ENCODE assay signal across 13 cellular contexts in the genomic region with DNA sequence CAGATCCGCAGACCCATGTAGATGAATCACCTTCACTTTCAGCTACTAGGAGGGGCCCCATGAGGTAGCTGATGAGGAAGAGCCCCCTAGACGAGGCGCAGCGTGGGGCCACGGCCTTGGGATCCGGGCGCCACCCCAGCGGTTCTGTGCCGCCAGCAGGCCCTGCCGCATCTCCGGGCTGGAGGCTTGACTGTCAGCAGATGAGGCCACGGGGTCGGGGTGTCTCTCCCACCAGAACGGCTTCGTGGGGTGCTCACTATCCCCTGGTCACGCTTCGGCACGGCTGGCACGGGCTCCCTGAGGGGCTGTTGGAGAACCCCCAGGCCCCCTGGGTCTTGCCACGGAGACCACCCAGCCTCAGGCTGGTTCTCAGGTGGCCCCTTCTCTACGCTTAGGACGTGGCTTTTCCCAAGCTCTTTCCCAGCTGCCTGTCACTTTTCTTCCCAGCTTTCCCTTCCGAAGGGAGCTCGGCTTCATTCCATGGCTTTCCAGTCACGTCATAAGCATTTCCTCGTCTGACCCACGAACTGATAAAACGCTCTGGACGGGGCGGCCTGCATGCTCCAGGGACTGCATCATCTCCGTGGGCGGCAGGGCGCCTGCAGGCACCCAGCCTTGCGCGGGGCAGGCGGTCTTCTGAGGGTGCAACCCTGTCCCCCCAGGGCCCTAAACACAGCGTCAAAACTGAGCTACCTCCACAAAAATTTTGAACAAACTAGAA.
A peak's percentile ranks its signal among the peaks of the same experiment; 100 is the strongest.
DNase-seq lines count a peak whose midpoint lies in the region; ATAC-seq and TF ChIP-seq lines count a peak whose summit lies in the region.
"Had no signal": no experiment of that assay in that cellular context is flagged by ENCODE, and none has a peak within 500 bp of the region (broad histone marks: within the 10 kb centered on the region; RNA-seq: fewer than 3 reads in every experiment).

No MANE protein-coding gene starts in this region.

- CTCF ChIA-PET in Calu3 (lab: Charles Lee) = no interaction called here
- CTCF ChIA-PET in activated CD4-positive, alpha-beta T cell treated with anti-CD3 and anti-CD28 coated beads for 36 hours (lab: Charles Lee) = no interaction called here

- DNase-seq in Calu3 (no peak), SJCRH30 (peak; percentile 96), fibroblast of villous mesenchyme (ENCODE audit: low read depth) (peak; percentile 93), osteocyte (ENCODE audit: extremely low spot score, unreplicated experiment) (peak; percentile 78), Karpas-422 (no peak), dorsolateral prefrontal cortex (no peak), Peyer's patch (no peak)
- DNase-seq in activated CD4-positive, alpha-beta T cell treated with anti-CD3 and anti-CD28 coated beads for 36 hours = no peak
- DNase-seq: NCI-H2029; PC-9; stimulated activated CD4-positive, alpha-beta T cell treated with anti-CD3 and anti-CD28 coated beads, Interleukin-12 subunit alpha, Interleukin-12 subunit beta, amount 100 ng/mL, for 4 hours; WERI-Rb-1 had no signal

- H3K4me1 ChIP-seq in SJCRH30 = peaks cover 66% of the 10 kb centered on the region
- no peaks in the 10 kb centered on the region for H3K4me1 ChIP-seq in Karpas-422 (ENCODE audit: low read length)
- no peaks in the 10 kb centered on the region for H3K4me1 ChIP-seq in Peyer's patch

- no peak overlapping the region for H3K9ac ChIP-seq in Karpas-422 (ENCODE audit: low read length)

- H2AFZ ChIP-seq in Karpas-422 (ENCODE audit: low read length) = no peak overlapping the region
- H2AFZ ChIP-seq: PC-9 had no signal

- no peaks in the 10 kb centered on the region for H3K27me3 Mint-ChIP-seq in Calu3 (ENCODE audit: unreplicated experiment)
- no peaks in the 10 kb centered on the region for H3K27me3 Mint-ChIP-seq in osteocyte (ENCODE audit: unreplicated experiment)
- no peaks in the 10 kb centered on the region for H3K27me3 Mint-ChIP-seq in activated CD4-positive, alpha-beta T cell treated with anti-CD3 and anti-CD28 coated beads for 36 hours
- H3K27me3 Mint-ChIP-seq: dendritic cell treated with granulocyte-macrophage colony-stimulating factor and Interleukin-4, amounts not matched to agents 40 ng/mL and 50 ng/mL, for 4 days had no signal

- H3K4me3 ChIP-seq in SJCRH30 (peak overlapping the region; percentile 45), fibroblast of villous mesenchyme (ENCODE audit: low read depth, low read length) (no peak overlapping the region), Karpas-422 (ENCODE audit: low read length) (no peak overlapping the region), dorsolateral prefrontal cortex (no peak overlapping the region), Peyer's patch (no peak overlapping the region)
- H3K4me3 ChIP-seq: PC-9 had no signal

- H3K4me3 Mint-ChIP-seq in Calu3 (ENCODE audit: low read depth, unreplicated experiment) (no peak overlapping the region), osteocyte (ENCODE audit: unreplicated experiment) (peak overlapping the region; percentile 24)
- no peak overlapping the region for H3K4me3 Mint-ChIP-seq in activated CD4-positive, alpha-beta T cell treated with anti-CD3 and anti-CD28 coated beads for 36 hours
- H3K4me3 Mint-ChIP-seq: dendritic cell treated with granulocyte-macrophage colony-stimulating factor and Interleukin-4, amounts not matched to agents 40 ng/mL and 50 ng/mL, for 4 days had no signal

- no peaks in the 10 kb centered on the region for H4K20me1 ChIP-seq in Karpas-422 (ENCODE audit: insufficient read depth, low read depth, low read length)

- no peak for TF ChIP-seq CTCF in Calu3 (IDR thresholded peaks at IDR 0.05; ENCODE audit: unreplicated experiment)
- TF ChIP-seq CTCF in fibroblast of villous mesenchyme (IDR thresholded peaks at IDR 0.05; ENCODE audit: insufficient read depth, low read depth, low read length) = no peak
- no peak for TF ChIP-seq CTCF in osteocyte (IDR thresholded peaks at IDR 0.05)
- TF ChIP-seq CTCF in dorsolateral prefrontal cortex (IDR thresholded peaks at IDR 0.05 in 54 of 56, conservative IDR thresholded peaks at IDR 0.05 in 2 of 56; ENCODE audit: low read depth in 1 of 56, partially characterized antibody in 56 of 56) = no peak
- no peak for TF ChIP-seq CTCF in Peyer's patch (IDR thresholded peaks at IDR 0.05)

- H3K36me3 ChIP-seq in SJCRH30 (peaks cover 5% of the 10 kb centered on the region), Karpas-422 (ENCODE audit: insufficient read depth, low read length) (no peaks in the 10 kb centered on the region), Peyer's patch (no peaks in the 10 kb centered on the region)
- H3K36me3 ChIP-seq: WERI-Rb-1 had no signal

- H3K36me3 Mint-ChIP-seq in Calu3 (ENCODE audit: insufficient read depth, unreplicated experiment) (peaks cover 9% of the 10 kb centered on the region), osteocyte (ENCODE audit: unreplicated experiment) (peaks cover 16% of the 10 kb centered on the region)
- no peaks in the 10 kb centered on the region for H3K36me3 Mint-ChIP-seq in activated CD4-positive, alpha-beta T cell treated with anti-CD3 and anti-CD28 coated beads for 36 hours (ENCODE audit: low read depth)

- POLR2A ChIA-PET in activated CD4-positive, alpha-beta T cell treated with anti-CD3 and anti-CD28 coated beads for 36 hours (lab: Charles Lee) = no interaction called here

- H3K4me1 Mint-ChIP-seq in Calu3 (ENCODE audit: low read depth, unreplicated experiment) (peaks cover 37% of the 10 kb centered on the region), osteocyte (ENCODE audit: unreplicated experiment) (peaks cover 71% of the 10 kb centered on the region)
- H3K4me1 Mint-ChIP-seq in activated CD4-positive, alpha-beta T cell treated with anti-CD3 and anti-CD28 coated beads for 36 hours = no peaks in the 10 kb centered on the region

- H3K9me3 Mint-ChIP-seq in Calu3 (ENCODE audit: low read depth, unreplicated experiment) = no peaks in the 10 kb centered on the region
- no peaks in the 10 kb centered on the region for H3K9me3 Mint-ChIP-seq in osteocyte (ENCODE audit: unreplicated experiment)
- H3K9me3 Mint-ChIP-seq in activated CD4-positive, alpha-beta T cell treated with anti-CD3 and anti-CD28 coated beads for 36 hours (ENCODE audit: low read depth) = no peaks in the 10 kb centered on the region
- H3K9me3 Mint-ChIP-seq: dendritic cell treated with granulocyte-macrophage colony-stimulating factor and Interleukin-4, amounts not matched to agents 40 ng/mL and 50 ng/mL, for 4 days had no signal

- H3K27me3 ChIP-seq in SJCRH30 (no peaks in the 10 kb centered on the region), Karpas-422 (ENCODE audit: low read length) (no peaks in the 10 kb centered on the region), dorsolateral prefrontal cortex (peaks cover 0 to 3% (median 0%) of the 10 kb centered on the region in 45 donors), Peyer's patch (no peaks in the 10 kb centered on the region)

- H3K9me3 ChIP-seq in SJCRH30 (replicated peaks) (0 out of 2 replicates have a peak, but pooled peaks cover 4% of the 10 kb centered on the region), Karpas-422 (ENCODE audit: low read length) (no peaks in the 10 kb centered on the region), Peyer's patch (no peaks in the 10 kb centered on the region)

- H3K4me2 ChIP-seq in Karpas-422 (ENCODE audit: low read depth, low read length, poor library complexity, severe bottlenecking) = no peak overlapping the region
- H3K4me2 ChIP-seq: PC-9 had no signal

- peak overlapping the region; percentile 99 for H3K27ac ChIP-seq in SJCRH30
- no peak overlapping the region for H3K27ac ChIP-seq in Karpas-422 (ENCODE audit: low read length)
- H3K27ac ChIP-seq in dorsolateral prefrontal cortex = no peak overlapping the region
- H3K27ac ChIP-seq in Peyer's patch = no peak overlapping the region
- H3K27ac ChIP-seq: PC-9, WERI-Rb-1 had no signal

- no peak for ATAC-seq in activated CD4-positive, alpha-beta T cell treated with anti-CD3 and anti-CD28 coated beads for 36 hours

- no peaks in the 10 kb centered on the region for H3K9me2 ChIP-seq in Karpas-422 (replicated peaks; ENCODE audit: insufficient read depth, low read length)

- intact Hi-C loops in Calu3 (cut with micrococcal nuclease; ENCODE audit: unreplicated experiment) = no loop called here
- intact Hi-C loops in activated CD4-positive, alpha-beta T cell treated with anti-CD3 and anti-CD28 coated beads for 36 hours (cut with DNase I, micrococcal nuclease) = no loop called here
- intact Hi-C loops in dorsolateral prefrontal cortex (cut with DNase I) = loop anchor here in 1 of 2 donors (10.0 kb wide), 1 partner anchor 1277 kb away; no protein-coding TSS in a partner anchor

- no peak for TF ChIP-seq POLR2A in Peyer's patch (IDR thresholded peaks at IDR 0.05)

- no peaks in the 10 kb centered on the region for H3K79me2 ChIP-seq in Karpas-422 (ENCODE audit: low read length)

- no TSS peak for BruUV-seq in Calu3 (replicated peaks; lab: Mats Ljungman, UMichigan)

- H3K27ac Mint-ChIP-seq in Calu3 (ENCODE audit: unreplicated experiment) = peak overlapping the region; percentile 20
- H3K27ac Mint-ChIP-seq in osteocyte (ENCODE audit: unreplicated experiment) = peak overlapping the region; percentile 88
- no peak overlapping the region for H3K27ac Mint-ChIP-seq in activated CD4-positive, alpha-beta T cell treated with anti-CD3 and anti-CD28 coated beads for 36 hours
- H3K27ac Mint-ChIP-seq: dendritic cell treated with granulocyte-macrophage colony-stimulating factor and Interleukin-4, amounts not matched to agents 40 ng/mL and 50 ng/mL, for 4 days had no signal

Comparison
In these comparisons a context has a peak if more than half of its experiments do, and no peak if none do; other contexts are left out.
1. DNase-seq: peak in SJCRH30 (2 of 2), fibroblast of villous mesenchyme (single experiment) and osteocyte (single experiment); none in Calu3 (single experiment), Karpas-422 (single experiment), activated CD4-positive, alpha-beta T cell treated with anti-CD3 and anti-CD28 coated beads for 36 hours (single experiment), dorsolateral prefrontal cortex (0 of 10) and Peyer's patch (0 of 3).